Comparison of ENCODE assay signal across 18 cellular contexts in genomic region chr18:24187689-24188088, GRCh38.
"Had no signal": no experiment of that assay in that cellular context is flagged by ENCODE, and none has a peak within 500 bp of the region (broad histone marks: within the 10 kb centered on the region; RNA-seq: fewer than 3 reads in every experiment).

No MANE protein-coding gene starts in this region.

- H3K4me3 ChIP-seq: adrenal gland, lower lobe of right lung, suprapubic skin had no signal

- H3K4me1 Mint-ChIP-seq: activated CD4-positive, alpha-beta T cell treated with anti-CD3 and anti-CD28 coated beads, Interleukin-2, amount 10 ng/mL, durations not matched to agents 7 days and 5 days; activated naive CD4-positive, alpha-beta T cell treated with anti-CD3 and anti-CD28 coated beads, Interleukin-2, amount 50 U/mL, for 24 hours; natural killer cell had no signal

- H3K27ac ChIP-seq: adrenal gland, lower lobe of right lung, suprapubic skin had no signal

- H3K9me3 Mint-ChIP-seq: activated CD4-positive, alpha-beta T cell treated with anti-CD3 and anti-CD28 coated beads, Interleukin-2, amount 10 ng/mL, durations not matched to agents 7 days and 5 days; activated naive CD4-positive, alpha-beta T cell treated with anti-CD3 and anti-CD28 coated beads, Interleukin-2, amount 50 U/mL, for 24 hours; natural killer cell; type B pancreatic cell had no signal

- H3K27ac Mint-ChIP-seq: activated CD4-positive, alpha-beta T cell treated with anti-CD3 and anti-CD28 coated beads, Interleukin-2, amount 10 ng/mL, durations not matched to agents 7 days and 5 days; activated naive CD4-positive, alpha-beta T cell treated with anti-CD3 and anti-CD28 coated beads, Interleukin-2, amount 50 U/mL, for 24 hours; natural killer cell; type B pancreatic cell had no signal

- H3K4me3 Mint-ChIP-seq: activated CD4-positive, alpha-beta T cell treated with anti-CD3 and anti-CD28 coated beads, Interleukin-2, amount 10 ng/mL, durations not matched to agents 7 days and 5 days; activated naive CD4-positive, alpha-beta T cell treated with anti-CD3 and anti-CD28 coated beads, Interleukin-2, amount 50 U/mL, for 24 hours; natural killer cell; type B pancreatic cell had no signal

- H3K4me1 ChIP-seq: lower lobe of right lung, suprapubic skin had no signal

- H3K9me3 ChIP-seq: adrenal gland, lower lobe of right lung, suprapubic skin had no signal

- H3K36me3 Mint-ChIP-seq: activated naive CD4-positive, alpha-beta T cell treated with anti-CD3 and anti-CD28 coated beads, Interleukin-2, amount 50 U/mL, for 24 hours; natural killer cell had no signal

- DNase-seq: activated CD4-positive, alpha-beta T cell treated with anti-CD3 and anti-CD28 coated beads, Interleukin-2, amount 10 ng/mL, durations not matched to agents 7 days and 5 days; activated CD4-positive, CD25-positive, alpha-beta regulatory T cell; activated CD8-positive, alpha-beta memory T cell treated with anti-CD3 and anti-CD28 coated beads for 24 hours; activated CD8-positive, alpha-beta memory T cell treated with anti-CD3 and anti-CD28 coated beads, Interleukin-2, amount 50 U/mL, for 48 hours; activated effector memory CD4-positive, alpha-beta T cell treated with Interleukin-2 at 50 U/mL for 16 hours; activated T-cell treated with anti-CD3 and anti-CD28 coated beads, Interleukin-2, amount 50 U/mL, for 48 hours; adrenal gland; dermis blood vessel endothelial cell; lower lobe of right lung; natural killer cell; stimulated activated CD4-positive, alpha-beta T cell treated with anti-CD3 and anti-CD28 coated beads, Interleukin-2, amount 100 ng/mL, for 24 hours; stimulated activated naive CD8-positive, alpha-beta T cell treated with anti-CD3 and anti-CD28 coated beads, Interleukin-15, Interleukin-2, amounts not matched to agents 100 U/mL and 50 U/mL, for 24 hours; T-helper 1 cell; T1000 had no signal

- H3K27me3 ChIP-seq: adrenal gland, suprapubic skin had no signal

- ATAC-seq: SK-N-SH treated with all-trans-retinoic acid at 6 μM for 48 hours; stimulated activated naive CD8-positive, alpha-beta T cell treated with anti-CD3 and anti-CD28 coated beads, Interleukin-15, Interleukin-2, amounts not matched to agents 100 U/mL and 50 U/mL, for 24 hours had no signal

- H3K27me3 Mint-ChIP-seq: type B pancreatic cell had no signal
